29 cellular contexts compared by ENCODE assay signal in genomic region chr5:157888814-157889532, GRCh38. TPM values are rescaled to one million over a fixed set of nuclear protein-coding genes. Genes with fewer than 3 reads are reported as not detected.
DNase-seq lines count a peak whose midpoint lies in the region; ATAC-seq and TF ChIP-seq lines count a peak whose summit lies in the region.
"Had no signal": no experiment of that assay in that cellular context is flagged by ENCODE, and none has a peak within 500 bp of the region (broad histone marks: within the 10 kb centered on the region; RNA-seq: fewer than 3 reads in every experiment).

No MANE protein-coding gene starts in this region.

- peak; percentile 24 to 51 for DNase-seq in T47D (ENCODE audit: low read depth in 1 of 2, low spot score in 1 of 2)
- DNase-seq in MCF 10A (ENCODE audit: unreplicated experiment): no peak
- peak; percentile 20 for DNase-seq in NCI-H748 treated with DMSO at 0.1 percent for 48 hours (lab: John Stamatoyannopoulos, UW)
- no peak for DNase-seq in stomach
- DNase-seq in SHP77 (lab: John Stamatoyannopoulos, UW): no peak
- DNase-seq in lower leg skin (ENCODE audit: low spot score in 2 of 2): no peak
- DNase-seq: activated CD4-positive, alpha-beta T cell treated with anti-CD3 and anti-CD28 coated beads for 1 hour; activated naive CD4-positive, alpha-beta T cell; activated T-cell treated with anti-CD3 and anti-CD28 coated beads, Interleukin-2, amount 50 U/mL, for 24 hours; amniotic stem cell; caudate nucleus; DMS 273 treated with DMSO at 0.1 percent for 48 hours; foreskin keratinocyte; H7; immature natural killer cell; NCI-H187; NCI-H526 treated with DMSO at 0.1 percent for 48 hours; psoas muscle; SIG-M5; stimulated activated CD4-positive, alpha-beta T cell treated with anti-CD3 and anti-CD28 coated beads, Interleukin-2, amount 100 ng/mL, for 48 hours; stimulated activated naive B cell treated with anti-CD40 and anti-IgM and Interleukin-4, amounts not matched to agents 10 μg/mL and 1 μg/mL and 100 μg/mL, for 72 hours had no signal

- intact Hi-C loops in MCF 10A (cut with micrococcal nuclease): no loop called here
- intact Hi-C loops in stomach (cut with DNase I; ENCODE audit: low total_unique reads): no loop called here
- intact Hi-C loops in lower leg skin (cut with DNase I; ENCODE audit: low total_unique reads): no loop called here

- H3K36me3 Mint-ChIP-seq in MCF 10A (ENCODE audit: insufficient read depth, unreplicated experiment): no peaks in the 10 kb centered on the region
- H3K36me3 Mint-ChIP-seq: IgD-negative memory B cell; immature natural killer cell; stimulated activated naive B cell treated with anti-CD40 and anti-IgM and Interleukin-4, amounts not matched to agents 10 μg/mL and 1 μg/mL and 100 μg/mL, for 72 hours had no signal

- H3K36me3 ChIP-seq in stomach: no peaks in the 10 kb centered on the region

- ATAC-seq in esophagus mucosa (peak; percentile 93), GM18868 (IDR thresholded peaks at IDR 0.05; ENCODE audit: unreplicated experiment) (no peak)
- ATAC-seq: foreskin keratinocyte; psoas muscle; stimulated activated naive B cell treated with anti-CD40 and anti-IgM and Interleukin-4, amounts not matched to agents 10 μg/mL and 1 μg/mL and 100 μg/mL, for 72 hours had no signal

- in situ Hi-C loops in T47D (cut with HindIII; ENCODE audit: low pct_unique_long_range_greater_than_20kb, low sequenced_read_pairs): no loop called here

- H3K4me3 ChIP-seq in stomach (no peak overlapping the region), lower leg skin (ENCODE audit: low read depth, poor library complexity, severe bottlenecking) (no peak overlapping the region)
- H3K4me3 ChIP-seq: hepatocyte, lung, psoas muscle, skin epidermis had no signal

- no peak overlapping the region for H3K4me3 Mint-ChIP-seq in MCF 10A (ENCODE audit: unreplicated experiment)
- H3K4me3 Mint-ChIP-seq: activated T-cell treated with anti-CD3 and anti-CD28 coated beads, Interleukin-2, amount 50 U/mL, for 24 hours; dendritic cell treated with granulocyte-macrophage colony-stimulating factor and Interleukin-4, amounts not matched to agents 40 ng/mL and 50 ng/mL, for 4 days; immature natural killer cell; stimulated activated naive B cell treated with anti-CD40 and anti-IgM and Interleukin-4, amounts not matched to agents 10 μg/mL and 1 μg/mL and 100 μg/mL, for 72 hours had no signal

- peaks cover 6 to 38% (median 13%) of the 10 kb centered on the region in 4 donors for H3K4me1 ChIP-seq in stomach
- H3K4me1 ChIP-seq: foreskin keratinocyte, psoas muscle had no signal

- 20 to 57% (median 35%) methylated on average over 1 of the region's 1 CpG for WGBS in stomach, 5 donors
- WGBS in lower leg skin, 2 donors: 43 to 51% methylated on average over 1 of the region's 1 CpG

- CTCF ChIA-PET in MCF 10A (lab: Yijun Ruan, JAX): no interaction called here

- TF ChIP-seq CTCF in MCF 10A (IDR thresholded peaks at IDR 0.05; ENCODE audit: unreplicated experiment) (no peak), stomach (IDR thresholded peaks at IDR 0.05) (no peak), lower leg skin (IDR thresholded peaks at IDR 0.05) (no peak)

- TF ChIP-seq POLR2A in stomach (IDR thresholded peaks at IDR 0.05) (no peak), lower leg skin (IDR thresholded peaks at IDR 0.05) (no peak)

- TF ChIP-seq EP300 in stomach (IDR thresholded peaks at IDR 0.05): no peak

- H3K27ac ChIP-seq in stomach: peak overlapping the region in 4 of 5 donors; percentile 35 to 78 (median 56)
- H3K27ac ChIP-seq: C4-2B, foreskin keratinocyte, hepatocyte, psoas muscle, skin epidermis had no signal

- H3K9me3 ChIP-seq in stomach: peaks cover 0 to 6% (median 0%) of the 10 kb centered on the region in 4 donors
- H3K9me3 ChIP-seq: psoas muscle had no signal

- no TSS peak for BruUV-seq in MCF 10A (replicated peaks; lab: Mats Ljungman, UMichigan)

- peaks cover 13% of the 10 kb centered on the region for H3K4me1 Mint-ChIP-seq in MCF 10A (ENCODE audit: insufficient read depth, unreplicated experiment)

- POLR2A ChIA-PET in MCF 10A (lab: Yijun Ruan, JAX): no interaction called here

- H3K27me3 ChIP-seq in stomach: no peaks in the 10 kb centered on the region
- H3K27me3 ChIP-seq: foreskin keratinocyte, hepatocyte had no signal

- no peak overlapping the region for H3K27ac Mint-ChIP-seq in MCF 10A (ENCODE audit: low read depth, unreplicated experiment)
- H3K27ac Mint-ChIP-seq: activated T-cell treated with anti-CD3 and anti-CD28 coated beads, Interleukin-2, amount 50 U/mL, for 24 hours; dendritic cell treated with granulocyte-macrophage colony-stimulating factor and Interleukin-4, amounts not matched to agents 40 ng/mL and 50 ng/mL, for 4 days; IgD-negative memory B cell; immature natural killer cell; stimulated activated naive B cell treated with anti-CD40 and anti-IgM and Interleukin-4, amounts not matched to agents 10 μg/mL and 1 μg/mL and 100 μg/mL, for 72 hours had no signal

- H3K27me3 Mint-ChIP-seq in MCF 10A (ENCODE audit: insufficient read depth, unreplicated experiment): no peaks in the 10 kb centered on the region
- H3K27me3 Mint-ChIP-seq: activated T-cell treated with anti-CD3 and anti-CD28 coated beads, Interleukin-2, amount 50 U/mL, for 24 hours; dendritic cell treated with granulocyte-macrophage colony-stimulating factor and Interleukin-4, amounts not matched to agents 40 ng/mL and 50 ng/mL, for 4 days; IgD-negative memory B cell; stimulated activated naive B cell treated with anti-CD40 and anti-IgM and Interleukin-4, amounts not matched to agents 10 μg/mL and 1 μg/mL and 100 μg/mL, for 72 hours had no signal

- H3K9me3 Mint-ChIP-seq in MCF 10A (ENCODE audit: unreplicated experiment): no peaks in the 10 kb centered on the region
- H3K9me3 Mint-ChIP-seq: activated T-cell treated with anti-CD3 and anti-CD28 coated beads, Interleukin-2, amount 50 U/mL, for 24 hours; dendritic cell treated with granulocyte-macrophage colony-stimulating factor and Interleukin-4, amounts not matched to agents 40 ng/mL and 50 ng/mL, for 4 days; immature natural killer cell had no signal

RNA-seq across cellular contexts. Expression of gene CLINT1, which starts 30.0 kb away (rescaled TPM):
- total RNA-seq in MCF 10A (2022) (170 and 176 TPM in 2 replicates), esophagus mucosa (102 TPM), stomach (100 to 1,000 TPM in 3 of 5 donors, 10 to 100 TPM in 2; 74.5 to 196 (median 100) TPM), lower leg skin (100 to 1,000 TPM in 3 of 4 donors, 10 to 100 TPM in 1; 89.3 to 122 (median 107) TPM)
- polyA plus RNA-seq in stomach: 10 to 100 TPM; 24.7 to 53.0 (median 42.3) TPM

Comparison
In these comparisons a context has a peak if more than half of its experiments do, and no peak if none do; other contexts are left out.
1. DNase-seq: peak in T47D (2 of 2) and NCI-H748 treated with DMSO at 0.1 percent for 48 hours (single experiment); none in MCF 10A (single experiment), stomach (single experiment), SHP77 (0 of 2) and lower leg skin (0 of 2).